8 cellular contexts compared by ENCODE assay signal in the genomic region with DNA sequence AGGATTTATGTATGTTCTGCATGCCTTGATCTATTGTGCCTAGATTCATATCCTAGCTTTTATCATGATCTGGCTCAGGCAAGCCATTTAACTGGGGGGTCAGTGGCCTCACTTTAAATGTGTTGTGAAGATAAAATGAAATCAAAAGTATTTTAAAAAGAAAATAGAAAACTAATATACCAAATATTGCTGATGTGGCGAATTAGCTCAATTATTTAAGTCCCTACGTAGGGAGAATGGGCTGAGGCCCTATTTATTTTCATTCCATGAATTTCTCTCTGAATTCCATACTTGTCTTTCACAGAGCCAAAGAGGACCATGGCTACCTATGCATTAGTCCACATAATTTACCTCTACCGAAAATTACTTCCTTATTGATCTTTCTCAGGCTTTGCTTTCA. TPM values are rescaled to one million over a fixed set of nuclear protein-coding genes. Genes with fewer than 3 reads are reported as not detected.
DNase-seq lines count a peak whose midpoint lies in the region; ATAC-seq, FAIRE-seq and TF ChIP-seq lines count a peak whose summit lies in the region.

No MANE protein-coding gene starts in this region.

- no peak for TF ChIP-seq EP300 in upper lobe of left lung (IDR thresholded peaks at IDR 0.05)

- H3K27me3 ChIP-seq in heart left ventricle (no peaks in the 10 kb centered on the region), ascending aorta (no peaks in the 10 kb centered on the region), liver (ENCODE audit: control insufficient read depth in 4 of 4, insufficient read depth in 4 of 4, low read length in 3 of 4) (no peaks in the 10 kb centered on the region), upper lobe of left lung (no peaks in the 10 kb centered on the region)

- H3K4me1 ChIP-seq in heart left ventricle (peaks cover 0 to 21% (median 13%) of the 10 kb centered on the region in 12 donors), ascending aorta (peaks cover 0 to 13% of the 10 kb centered on the region in 2 donors), liver (ENCODE audit: control insufficient read depth in 4 of 4, insufficient read depth in 4 of 4, low read length in 3 of 4) (peaks cover 0 to 30% (median 16%) of the 10 kb centered on the region in 4 donors), upper lobe of left lung (peaks cover 8 to 27% (median 16%) of the 10 kb centered on the region in 4 donors)

- no peak for TF ChIP-seq POLR2A in heart left ventricle (IDR thresholded peaks at IDR 0.05)
- no peak for TF ChIP-seq POLR2A in upper lobe of left lung (IDR thresholded peaks at IDR 0.05)

- H3K27ac ChIP-seq in heart left ventricle, result no peak overlapping the region
- no peak overlapping the region for H3K27ac ChIP-seq in ascending aorta
- peak overlapping the region in 1 of 2 donors; percentile 95 for H3K27ac ChIP-seq in liver (ENCODE audit: low read depth in 1 of 2, low read length in 2 of 2)
- no peak overlapping the region for H3K27ac ChIP-seq in upper lobe of left lung

- intact Hi-C loops in heart left ventricle (cut with DNase I) (loop anchor here in 6 of 10 donors (5.0 to 10.0 kb wide), 5 partner anchors 52 to 65 kb away; partner anchors contain the start of genes LYSMD3 (in 3 of the 6) and CETN3 (in 1 of the 6)), left cardiac atrium (cut with DNase I) (no loop called here), ascending aorta (cut with DNase I) (loop anchor here (5.0 kb wide), 1 partner anchor 65 kb away; the partner anchor contains the start of gene CETN3)

- TF ChIP-seq CTCF in heart left ventricle (IDR thresholded peaks at IDR 0.05) (no peak), ascending aorta (IDR thresholded peaks at IDR 0.05) (no peak), liver (IDR thresholded peaks at IDR 0.05; ENCODE audit: low read depth, low read length, missing input control) (no peak), upper lobe of left lung (IDR thresholded peaks at IDR 0.05) (no peak)

- peak overlapping the region in 9 of 12 donors; percentile 71 to 87 (median 83) for H3K4me3 ChIP-seq in heart left ventricle
- H3K4me3 ChIP-seq in ascending aorta, result peak overlapping the region; percentile 67 to 81
- H3K4me3 ChIP-seq in liver (ENCODE audit: low read depth in 1 of 3, low read length in 3 of 3), result peak overlapping the region in 2 of 3 donors; percentile 59 to 76
- H3K4me3 ChIP-seq in upper lobe of left lung, result peak overlapping the region in 3 of 4 donors; percentile 59 to 98 (median 71)

- H3K9ac ChIP-seq in liver (ENCODE audit: low read depth in 1 of 2, low read length in 2 of 2), result no peak overlapping the region

- peaks cover 0 to 6% (median 0%) of the 10 kb centered on the region in 12 donors for H3K9me3 ChIP-seq in heart left ventricle
- H3K9me3 ChIP-seq in ascending aorta, result peaks cover 0 to 24% of the 10 kb centered on the region in 2 donors
- H3K9me3 ChIP-seq in liver (ENCODE audit: control insufficient read depth in 4 of 4, low read length in 3 of 4), result no peaks in the 10 kb centered on the region
- H3K9me3 ChIP-seq in upper lobe of left lung, result no peaks in the 10 kb centered on the region

- H3K36me3 ChIP-seq in heart left ventricle (no peaks in the 10 kb centered on the region), ascending aorta (peaks cover 0 to 4% of the 10 kb centered on the region in 2 donors), liver (ENCODE audit: control insufficient read depth in 4 of 4, insufficient read depth in 3 of 4, low read depth in 1 of 4, low read length in 3 of 4) (no peaks in the 10 kb centered on the region), upper lobe of left lung (no peaks in the 10 kb centered on the region)

- no peak for FAIRE-seq in HTR-8/SVneo (lab: Jason Lieb, UNC)

- ATAC-seq in heart left ventricle (no peak), left cardiac atrium (no peak), upper lobe of left lung (ENCODE audit: low FRiP score in 2 of 2) (no peak)

- no peak for DNase-seq in heart left ventricle
- DNase-seq in left cardiac atrium, result no peak
- no peak for DNase-seq in ascending aorta (ENCODE audit: low spot score in 2 of 2)
- no peak for DNase-seq in upper lobe of left lung
- no peak for DNase-seq in HTR-8/SVneo (ENCODE audit: insufficient read length, low spot score)
- no peak for DNase-seq in occipital lobe (lab: John Stamatoyannopoulos, UW)
- no peak for DNase-seq in amygdala (lab: John Stamatoyannopoulos, UW)

- TF ChIP-seq RAD21 in liver (IDR thresholded peaks at IDR 0.05), result no peak

- 88 to 97% (median 91%) methylated on average over 3 of the region's 3 CpGs for WGBS in heart left ventricle, 4 donors
- WGBS in liver, result 62% methylated on average over 3 of the region's 3 CpGs
- 66 to 80% methylated on average over 3 of the region's 3 CpGs for WGBS in upper lobe of left lung, 2 donors

TF ChIP-seq in liver, 16 proteins besides CTCF, POLR2A, EP300 and RAD21:
- TF ChIP-seq FOXA1 (IDR thresholded peaks at IDR 0.05), result no peak
- TF ChIP-seq FOXA2 (IDR thresholded peaks at IDR 0.05), result no peak
- TF ChIP-seq HNF4G (IDR thresholded peaks at IDR 0.05), result no peak
- TF ChIP-seq, protein P1, sequence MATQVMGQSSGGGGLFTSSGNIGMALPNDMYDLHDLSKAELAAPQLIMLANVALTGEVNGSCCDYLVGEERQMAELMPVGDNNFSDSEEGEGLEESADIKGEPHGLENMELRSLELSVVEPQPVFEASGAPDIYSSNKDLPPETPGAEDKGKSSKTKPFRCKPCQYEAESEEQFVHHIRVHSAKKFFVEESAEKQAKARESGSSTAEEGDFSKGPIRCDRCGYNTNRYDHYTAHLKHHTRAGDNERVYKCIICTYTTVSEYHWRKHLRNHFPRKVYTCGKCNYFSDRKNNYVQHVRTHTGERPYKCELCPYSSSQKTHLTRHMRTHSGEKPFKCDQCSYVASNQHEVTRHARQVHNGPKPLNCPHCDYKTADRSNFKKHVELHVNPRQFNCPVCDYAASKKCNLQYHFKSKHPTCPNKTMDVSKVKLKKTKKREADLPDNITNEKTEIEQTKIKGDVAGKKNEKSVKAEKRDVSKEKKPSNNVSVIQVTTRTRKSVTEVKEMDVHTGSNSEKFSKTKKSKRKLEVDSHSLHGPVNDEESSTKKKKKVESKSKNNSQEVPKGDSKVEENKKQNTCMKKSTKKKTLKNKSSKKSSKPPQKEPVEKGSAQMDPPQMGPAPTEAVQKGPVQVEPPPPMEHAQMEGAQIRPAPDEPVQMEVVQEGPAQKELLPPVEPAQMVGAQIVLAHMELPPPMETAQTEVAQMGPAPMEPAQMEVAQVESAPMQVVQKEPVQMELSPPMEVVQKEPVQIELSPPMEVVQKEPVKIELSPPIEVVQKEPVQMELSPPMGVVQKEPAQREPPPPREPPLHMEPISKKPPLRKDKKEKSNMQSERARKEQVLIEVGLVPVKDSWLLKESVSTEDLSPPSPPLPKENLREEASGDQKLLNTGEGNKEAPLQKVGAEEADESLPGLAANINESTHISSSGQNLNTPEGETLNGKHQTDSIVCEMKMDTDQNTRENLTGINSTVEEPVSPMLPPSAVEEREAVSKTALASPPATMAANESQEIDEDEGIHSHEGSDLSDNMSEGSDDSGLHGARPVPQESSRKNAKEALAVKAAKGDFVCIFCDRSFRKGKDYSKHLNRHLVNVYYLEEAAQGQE (IDR thresholded peaks at IDR 0.05), result no peak

RNA-seq across cellular contexts. Expression of gene MBLAC2, which starts 1.8 kb away (rescaled TPM):
- total RNA-seq in heart left ventricle, result 1 to 10 TPM; 2.4 to 5.3 (median 3.7) TPM
- polyA plus RNA-seq in heart left ventricle, result 1 to 10 TPM; 1.3 to 1.4 TPM
- total RNA-seq in left cardiac atrium, result 1 to 10 TPM; 3.2 to 3.4 TPM
- 4.7 TPM for total RNA-seq in ascending aorta
- total RNA-seq in liver, result 1 to 10 TPM; 4.2 to 4.6 TPM
- 1 to 10 TPM; 2.6 to 3.7 TPM for polyA plus RNA-seq in liver
- total RNA-seq in upper lobe of left lung, result 1 to 10 TPM; 1.8 to 6.6 (median 5.0) TPM
- total RNA-seq in occipital lobe, result 18.7 TPM

RNA-seq across cellular contexts. Expression of gene POLR3G, which starts 1.9 kb away (rescaled TPM):
- total RNA-seq in heart left ventricle (1 to 10 TPM in 3 of 9 donors, under 1 TPM in 6; 0.30 to 1.6 (median 0.67) TPM), left cardiac atrium (1 to 10 TPM; 1.0 to 1.2 TPM), ascending aorta (1.5 TPM), liver (1 to 10 TPM in 1 of 2 donors, under 1 TPM in 1; 0.75 to 1.2 TPM), upper lobe of left lung (1 to 10 TPM in 4 of 6 donors, under 1 TPM in 1, not detected in 1; 0.33 to 2.5 (median 1.9) TPM), occipital lobe (4.5 TPM)
- polyA plus RNA-seq in heart left ventricle (under 1 TPM; 0.57 to 0.62 TPM), liver (1 to 10 TPM; 1.2 to 2.8 TPM)

RNA-seq across cellular contexts. Expression of gene LYSMD3, which starts 56.6 kb away (rescaled TPM):
- 10 to 100 TPM; 13.1 to 23.3 (median 18.4) TPM for total RNA-seq in heart left ventricle
- 10 to 100 TPM in 1 of 2 donors, 1 to 10 TPM in 1; 5.4 to 20.4 TPM for polyA plus RNA-seq in heart left ventricle
- total RNA-seq in left cardiac atrium, result 10 to 100 TPM; 17.3 to 30.0 TPM
- total RNA-seq in ascending aorta, result 4.0 TPM
- 10 to 100 TPM; 13.0 to 23.6 TPM for total RNA-seq in liver
- 1 to 10 TPM; 8.8 to 9.1 TPM for polyA plus RNA-seq in liver
- total RNA-seq in upper lobe of left lung, result 10 to 100 TPM in 4 of 6 donors, 1 to 10 TPM in 2; 4.2 to 37.5 (median 18.9) TPM
- 25.6 TPM for total RNA-seq in occipital lobe

Comparison
In these comparisons a context has a peak if more than half of its experiments do, and no peak if none do; other contexts are left out.
1. intact Hi-C loops: an anchor here in heart left ventricle (5.0 to 10.0 kb wide) and ascending aorta (5.0 kb wide); none called in left cardiac atrium.